In the genomic region with DNA sequence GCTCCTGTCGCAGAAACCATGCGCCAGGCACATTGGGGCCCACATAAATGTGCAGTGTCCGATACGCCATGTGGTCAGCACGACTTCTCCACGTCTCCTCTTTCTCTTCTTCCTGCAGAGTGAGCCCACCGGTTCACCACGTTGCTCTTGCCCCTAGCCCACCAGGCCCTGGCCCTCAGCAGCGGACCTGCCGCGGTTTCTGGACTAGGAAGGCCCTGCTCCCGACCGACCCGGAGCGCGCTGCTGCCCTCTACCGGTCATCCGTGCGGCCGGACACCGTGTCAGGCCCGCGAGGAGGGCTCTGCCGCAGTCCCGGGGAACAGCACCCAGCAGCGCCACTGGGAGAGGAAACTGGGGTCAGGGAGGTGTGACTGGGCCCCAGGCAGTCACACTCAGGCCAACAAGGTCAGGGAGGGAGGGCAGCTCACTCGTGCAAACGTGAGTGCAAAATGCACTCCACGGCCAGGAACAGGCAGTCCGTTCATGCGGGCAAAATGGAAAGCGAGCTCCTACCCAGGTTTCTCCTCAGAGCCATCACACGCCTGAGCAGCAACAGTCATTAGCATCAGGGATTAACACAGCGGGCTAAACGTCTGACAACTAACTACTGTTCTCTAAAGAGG, we compare ENCODE assay signal across 8 cellular contexts. TPM values are rescaled to one million over a fixed set of nuclear protein-coding genes. Genes with fewer than 3 reads are reported as not detected.
DNase-seq lines count a peak whose midpoint lies in the region; ATAC-seq and TF ChIP-seq lines count a peak whose summit lies in the region.

No MANE protein-coding gene starts in this region.

- peak overlapping the region; percentile 24; the same call in 1 of the 2 replicates for H3K4me2 ChIP-seq in OCI-LY1 (ENCODE audit: low read length)

- intact Hi-C loops in ovary (cut with DNase I): loop anchor here in 1 of 4 donors (5.0 kb wide), 1 partner anchor 553 kb away; no protein-coding TSS in a partner anchor

- no peak overlapping the region for H3K27ac ChIP-seq in OCI-LY1 (ENCODE audit: low read depth, low read length, poor library complexity, severe bottlenecking)
- no peak overlapping the region for H3K27ac ChIP-seq in ovary

- no peaks in the 10 kb centered on the region for H4K20me1 ChIP-seq in OCI-LY1 (ENCODE audit: insufficient read depth, low read length)

- no peaks in the 10 kb centered on the region for H3K9me2 ChIP-seq in OCI-LY1 (ENCODE audit: low read depth, low read length)

- H3K36me3 ChIP-seq in OCI-LY1 (ENCODE audit: insufficient read depth, low read length) (no peaks in the 10 kb centered on the region), ovary (no peaks in the 10 kb centered on the region)

- peaks cover 18% of the 10 kb centered on the region for H3K4me1 Mint-ChIP-seq in type B pancreatic cell (ENCODE audit: unreplicated experiment)

- H3K27me3 ChIP-seq in OCI-LY1 (ENCODE audit: insufficient read depth, low read length): no peaks in the 10 kb centered on the region
- no peaks in the 10 kb centered on the region for H3K27me3 ChIP-seq in ovary

- WGBS in ovary, 3 donors: 36 to 42% (median 39%) methylated on average over 35 of the region's 35 CpGs

- no peaks in the 10 kb centered on the region for H3K4me1 ChIP-seq in OCI-LY1 (ENCODE audit: insufficient read depth, low read length, severe bottlenecking)
- H3K4me1 ChIP-seq in ovary (ENCODE audit: insufficient read depth): peaks cover 7% of the 10 kb centered on the region

- no peak for TF ChIP-seq POLR2A in ovary (IDR thresholded peaks at IDR 0.05)

- H3K9me3 Mint-ChIP-seq in type B pancreatic cell: no peaks in the 10 kb centered on the region

- H3K79me2 ChIP-seq in OCI-LY1 (ENCODE audit: insufficient read depth, low read length): no peaks in the 10 kb centered on the region

- TF ChIP-seq EP300 in ovary (IDR thresholded peaks at IDR 0.05): no peak

- peak; percentile 66 for ATAC-seq in GM21515 (IDR thresholded peaks at IDR 0.05; ENCODE audit: unreplicated experiment)

- TF ChIP-seq CTCF in OCI-LY1 (IDR thresholded peaks at IDR 0.05; ENCODE audit: low read length) (peak; percentile 77), ovary (IDR thresholded peaks at IDR 0.05) (peak; percentile 56 to 69 (median 58)), type B pancreatic cell (conservative IDR thresholded peaks at IDR 0.05) (peak; percentile 96)

- H3K9ac ChIP-seq in OCI-LY1 (ENCODE audit: low read length): no peak overlapping the region

- H3F3A ChIP-seq in OCI-LY1 (ENCODE audit: insufficient read depth, low read length): no peaks in the 10 kb centered on the region

- DNase-seq in AG08395 (ENCODE audit: low spot score) (peak; percentile 71), globus pallidus (ENCODE audit: low spot score) (peak; percentile 29), ovary (peak; percentile 52 to 83 (median 74)), type B pancreatic cell (ENCODE audit: extremely low spot score, unreplicated experiment) (peak; percentile 84), NCI-H146 treated with DMSO at 0.1 percent for 48 hours (lab: John Stamatoyannopoulos, UW; ENCODE audit: unreplicated experiment) (no peak)
- DNase-seq in activated effector memory CD4-positive, alpha-beta T cell treated with Interleukin-2 at 50 U/mL for 16 hours: peak; percentile 30

- H3K4me3 ChIP-seq in OCI-LY1 (ENCODE audit: low read depth, low read length, poor library complexity, severe bottlenecking) (no peak overlapping the region), ovary (peak overlapping the region; percentile 14)

- H3K9me3 ChIP-seq in OCI-LY1 (ENCODE audit: low read length) (no peaks in the 10 kb centered on the region), ovary (no peaks in the 10 kb centered on the region)

- H2AFZ ChIP-seq in OCI-LY1 (ENCODE audit: low read length): no peak overlapping the region

- peak overlapping the region; percentile 21 for H3K27ac Mint-ChIP-seq in type B pancreatic cell

- H3K27me3 Mint-ChIP-seq in type B pancreatic cell: peaks cover 38% of the 10 kb centered on the region

- H3K4me3 Mint-ChIP-seq in type B pancreatic cell: peak overlapping the region; percentile 69

- no peaks in the 10 kb centered on the region for H3K36me3 Mint-ChIP-seq in type B pancreatic cell

RNA-seq across cellular contexts. Expression of a gene that starts 13.7 kb away (rescaled TPM):
- total RNA-seq in ovary (10 to 100 TPM in 6 of 7 donors, 1 to 10 TPM in 1; 7.7 to 38.8 (median 29.3) TPM), type B pancreatic cell (ENCODE audit: low replicate concordance) (2.8 and 4.2 TPM in 2 replicates)
- polyA plus RNA-seq in ovary: 10 to 100 TPM in 1 of 2 donors, 1 to 10 TPM in 1; 9.9 to 22.3 TPM
